In genomic region chr22:43305806-43306205, GRCh38 we compare ENCODE assay signal across 2 cellular contexts.
TF ChIP-seq lines count a peak whose summit lies in the region.

No MANE protein-coding gene starts in this region.

TF ChIP-seq in SK-N-SH, 30 proteins besides CTCF, POLR2A, EP300 and RAD21 (continued from another document):
- TF ChIP-seq, protein P1, sequence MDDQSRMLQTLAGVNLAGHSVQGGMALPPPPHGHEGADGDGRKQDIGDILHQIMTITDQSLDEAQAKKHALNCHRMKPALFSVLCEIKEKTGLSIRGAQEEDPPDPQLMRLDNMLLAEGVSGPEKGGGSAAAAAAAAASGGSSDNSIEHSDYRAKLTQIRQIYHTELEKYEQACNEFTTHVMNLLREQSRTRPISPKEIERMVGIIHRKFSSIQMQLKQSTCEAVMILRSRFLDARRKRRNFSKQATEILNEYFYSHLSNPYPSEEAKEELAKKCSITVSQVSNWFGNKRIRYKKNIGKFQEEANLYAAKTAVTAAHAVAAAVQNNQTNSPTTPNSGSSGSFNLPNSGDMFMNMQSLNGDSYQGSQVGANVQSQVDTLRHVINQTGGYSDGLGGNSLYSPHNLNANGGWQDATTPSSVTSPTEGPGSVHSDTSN (IDR thresholded peaks at IDR 0.05): no peak
- no peak for TF ChIP-seq RFX5 (IDR thresholded peaks at IDR 0.05; ENCODE audit: low read length)
- TF ChIP-seq GATA2 (CRISPR knock-in tag; IDR thresholded peaks at IDR 0.05): no peak
- no peak for TF ChIP-seq FOSL2 (IDR thresholded peaks at IDR 0.05; ENCODE audit: borderline replicate concordance, low read depth)
- no peak for TF ChIP-seq POLR2AphosphoS5 (IDR thresholded peaks at IDR 0.05; ENCODE audit: low read depth, low read length)
- TF ChIP-seq NRF1 (IDR thresholded peaks at IDR 0.05; ENCODE audit: low read depth, low read length): no peak
- TF ChIP-seq RXRA (IDR thresholded peaks at IDR 0.05; ENCODE audit: borderline replicate concordance, low read depth): no peak
- TF ChIP-seq TEAD4 (IDR thresholded peaks at IDR 0.05; ENCODE audit: borderline replicate concordance, insufficient read depth): no peak
- no peak for TF ChIP-seq JUND (IDR thresholded peaks at IDR 0.05)
- no peak for TF ChIP-seq TAF1 (IDR thresholded peaks at IDR 0.05; ENCODE audit: borderline replicate concordance, low read depth, low read length)
- TF ChIP-seq ZBTB33 (IDR thresholded peaks at IDR 0.05; ENCODE audit: borderline replicate concordance, low read depth): no peak

TF ChIP-seq in SK-N-SH treated with all-trans-retinoic acid at 6 μM for 48 hours, 23 proteins besides CTCF, POLR2A, EP300 and RAD21 (continued from another document):
- TF ChIP-seq, protein P2, sequence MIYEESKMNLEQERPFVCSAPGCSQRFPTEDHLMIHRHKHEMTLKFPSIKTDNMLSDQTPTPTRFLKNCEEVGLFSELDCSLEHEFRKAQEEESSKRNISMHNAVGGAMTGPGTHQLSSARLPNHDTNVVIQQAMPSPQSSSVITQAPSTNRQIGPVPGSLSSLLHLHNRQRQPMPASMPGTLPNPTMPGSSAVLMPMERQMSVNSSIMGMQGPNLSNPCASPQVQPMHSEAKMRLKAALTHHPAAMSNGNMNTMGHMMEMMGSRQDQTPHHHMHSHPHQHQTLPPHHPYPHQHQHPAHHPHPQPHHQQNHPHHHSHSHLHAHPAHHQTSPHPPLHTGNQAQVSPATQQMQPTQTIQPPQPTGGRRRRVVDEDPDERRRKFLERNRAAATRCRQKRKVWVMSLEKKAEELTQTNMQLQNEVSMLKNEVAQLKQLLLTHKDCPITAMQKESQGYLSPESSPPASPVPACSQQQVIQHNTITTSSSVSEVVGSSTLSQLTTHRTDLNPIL (CRISPR knock-in tag; IDR thresholded peaks at IDR 0.05; ENCODE audit: low read depth): no peak
- TF ChIP-seq ZFP30 (CRISPR knock-in tag; IDR thresholded peaks at IDR 0.05) (no peak), ZNF565 (CRISPR knock-in tag; conservative IDR thresholded peaks at IDR 0.05; ENCODE audit: low read depth) (no peak), RARB (CRISPR knock-in tag; IDR thresholded peaks at IDR 0.05) (no peak), ZNF70 (CRISPR knock-in tag; IDR thresholded peaks at IDR 0.05) (no peak), ZFP3 (CRISPR knock-in tag; IDR thresholded peaks at IDR 0.05) (no peak), OSR1 (CRISPR knock-in tag; IDR thresholded peaks at IDR 0.05) (no peak), CSDC2 (CRISPR knock-in tag; IDR thresholded peaks at IDR 0.05) (no peak), ESRRG (CRISPR knock-in tag; IDR thresholded peaks at IDR 0.05) (no peak), BACH2 (CRISPR knock-in tag; IDR thresholded peaks at IDR 0.05; ENCODE audit: borderline replicate concordance) (no peak), POU6F1 (CRISPR knock-in tag; IDR thresholded peaks at IDR 0.05; ENCODE audit: borderline replicate concordance, low read depth) (no peak), ZNF8 (CRISPR knock-in tag; IDR thresholded peaks at IDR 0.05) (no peak)
- TF ChIP-seq, protein P3, sequence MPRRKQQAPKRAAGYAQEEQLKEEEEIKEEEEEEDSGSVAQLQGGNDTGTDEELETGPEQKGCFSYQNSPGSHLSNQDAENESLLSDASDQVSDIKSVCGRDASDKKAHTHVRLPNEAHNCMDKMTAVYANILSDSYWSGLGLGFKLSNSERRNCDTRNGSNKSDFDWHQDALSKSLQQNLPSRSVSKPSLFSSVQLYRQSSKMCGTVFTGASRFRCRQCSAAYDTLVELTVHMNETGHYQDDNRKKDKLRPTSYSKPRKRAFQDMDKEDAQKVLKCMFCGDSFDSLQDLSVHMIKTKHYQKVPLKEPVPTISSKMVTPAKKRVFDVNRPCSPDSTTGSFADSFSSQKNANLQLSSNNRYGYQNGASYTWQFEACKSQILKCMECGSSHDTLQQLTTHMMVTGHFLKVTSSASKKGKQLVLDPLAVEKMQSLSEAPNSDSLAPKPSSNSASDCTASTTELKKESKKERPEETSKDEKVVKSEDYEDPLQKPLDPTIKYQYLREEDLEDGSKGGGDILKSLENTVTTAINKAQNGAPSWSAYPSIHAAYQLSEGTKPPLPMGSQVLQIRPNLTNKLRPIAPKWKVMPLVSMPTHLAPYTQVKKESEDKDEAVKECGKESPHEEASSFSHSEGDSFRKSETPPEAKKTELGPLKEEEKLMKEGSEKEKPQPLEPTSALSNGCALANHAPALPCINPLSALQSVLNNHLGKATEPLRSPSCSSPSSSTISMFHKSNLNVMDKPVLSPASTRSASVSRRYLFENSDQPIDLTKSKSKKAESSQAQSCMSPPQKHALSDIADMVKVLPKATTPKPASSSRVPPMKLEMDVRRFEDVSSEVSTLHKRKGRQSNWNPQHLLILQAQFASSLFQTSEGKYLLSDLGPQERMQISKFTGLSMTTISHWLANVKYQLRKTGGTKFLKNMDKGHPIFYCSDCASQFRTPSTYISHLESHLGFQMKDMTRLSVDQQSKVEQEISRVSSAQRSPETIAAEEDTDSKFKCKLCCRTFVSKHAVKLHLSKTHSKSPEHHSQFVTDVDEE (CRISPR knock-in tag; IDR thresholded peaks at IDR 0.05): no peak
